ENCODE assay signal across 13 cellular contexts in genomic region chr15:64334530-64334929, GRCh38. TPM values are rescaled to one million over a fixed set of nuclear protein-coding genes. Genes with fewer than 3 reads are reported as not detected.
DNase-seq lines count a peak whose midpoint lies in the region; ATAC-seq, FAIRE-seq and TF ChIP-seq lines count a peak whose summit lies in the region.
"Had no signal": no experiment of that assay in that cellular context is flagged by ENCODE, and none has a peak within 500 bp of the region (broad histone marks: within the 10 kb centered on the region; RNA-seq: fewer than 3 reads in every experiment).

No MANE protein-coding gene starts in this region.

- H3K36me3 ChIP-seq in bronchial epithelial cell (ENCODE audit: control insufficient read depth, insufficient read depth, low read length), result no peaks in the 10 kb centered on the region

- CTCF ChIA-PET in activated CD4-positive, alpha-beta T cell treated with anti-CD3 and anti-CD28 coated beads for 36 hours (lab: Charles Lee), result interaction anchor here (0.6 to 0.9 kb wide), 4 partner anchors 87 to 402 kb away, joined by 3 to 4 read pairs (median 3); no protein-coding TSS in a partner anchor

- H3K9me3 Mint-ChIP-seq in activated CD4-positive, alpha-beta T cell treated with anti-CD3 and anti-CD28 coated beads for 36 hours (ENCODE audit: low read depth), result no peaks in the 10 kb centered on the region

- H3K27me3 Mint-ChIP-seq in activated CD4-positive, alpha-beta T cell treated with anti-CD3 and anti-CD28 coated beads for 36 hours, result no peaks in the 10 kb centered on the region

- H3K4me1 Mint-ChIP-seq in activated CD4-positive, alpha-beta T cell treated with anti-CD3 and anti-CD28 coated beads for 36 hours, result peaks cover 33% of the 10 kb centered on the region
- H3K4me1 Mint-ChIP-seq: neural crest cell had no signal

- peaks cover 12% of the 10 kb centered on the region for H3K36me3 Mint-ChIP-seq in activated CD4-positive, alpha-beta T cell treated with anti-CD3 and anti-CD28 coated beads for 36 hours (ENCODE audit: low read depth)

- DNase-seq in activated CD8-positive, alpha-beta memory T cell treated with anti-CD3 and anti-CD28 coated beads, Interleukin-2, amount 50 U/mL, for 4 hours, result peak; percentile 20
- DNase-seq in activated CD8-positive, alpha-beta memory T cell treated with anti-CD3 and anti-CD28 coated beads, Interleukin-2, amount 50 U/mL, for 48 hours, result no peak
- peak; percentile 55 for DNase-seq in activated CD4-positive, alpha-beta T cell treated with anti-CD3 and anti-CD28 coated beads for 36 hours
- peak; percentile 9 for DNase-seq in bronchial epithelial cell (ENCODE audit: low read depth)
- peak; percentile 26 for DNase-seq in stimulated activated CD4-positive, alpha-beta T cell treated with anti-CD3 and anti-CD28 coated beads, Interleukin-4, amount 100 ng/mL, for 24 hours
- no peak for DNase-seq in GF-D8 (lab: John Stamatoyannopoulos, UW)
- no peak for DNase-seq in GM13976 (ENCODE audit: low spot score)
- DNase-seq: amygdala, NCI-H446 treated with DMSO at 0.1 percent for 48 hours, SW 1271 had no signal

- H3K4me3 ChIP-seq in bronchial epithelial cell (ENCODE audit: low read depth, low read length), result no peak overlapping the region

- no peak for FAIRE-seq in bronchial epithelial cell (lab: Jason Lieb, UNC)
- FAIRE-seq: urothelium cell line had no signal

- no peak overlapping the region for H3K4me3 Mint-ChIP-seq in activated CD4-positive, alpha-beta T cell treated with anti-CD3 and anti-CD28 coated beads for 36 hours
- H3K4me3 Mint-ChIP-seq: neural crest cell had no signal

- TF ChIP-seq CTCF in bronchial epithelial cell (IDR thresholded peaks at IDR 0.05; ENCODE audit: insufficient read depth, low read length, severe bottlenecking) (no peak), GM13976 (IDR thresholded peaks at IDR 0.05; ENCODE audit: borderline replicate concordance, control extremely low read depth, extremely low read depth, insufficient read depth, missing control alignments) (no peak)

- no peak overlapping the region for H3K27ac Mint-ChIP-seq in activated CD4-positive, alpha-beta T cell treated with anti-CD3 and anti-CD28 coated beads for 36 hours

- intact Hi-C loops in activated CD4-positive, alpha-beta T cell treated with anti-CD3 and anti-CD28 coated beads for 36 hours (cut with DNase I, micrococcal nuclease), result no loop called here

- no peaks in the 10 kb centered on the region for H3K27me3 ChIP-seq in bronchial epithelial cell (ENCODE audit: control insufficient read depth, insufficient read depth, low read length)

- in situ Hi-C loops in GM13976 (cut with MboI; ENCODE audit: low sequenced_read_pairs, unreplicated experiment), result no loop called here

- ATAC-seq in activated CD4-positive, alpha-beta T cell treated with anti-CD3 and anti-CD28 coated beads for 36 hours, result peak; percentile 68
- no peak for ATAC-seq in GM21786 (IDR thresholded peaks at IDR 0.05; ENCODE audit: unreplicated experiment)

- POLR2A ChIA-PET in activated CD4-positive, alpha-beta T cell treated with anti-CD3 and anti-CD28 coated beads for 36 hours (lab: Charles Lee), result interaction anchor here (0.5 kb wide), 1 partner anchor 239 kb away, joined by 3 read pairs; the partner anchor contains the start of gene SNX1

RNA-seq across cellular contexts. Expression of gene CSNK1G1, which starts 21.4 kb away (rescaled TPM):
- 10 to 100 TPM; 20.3 to 22.5 TPM for total RNA-seq in activated CD4-positive, alpha-beta T cell treated with anti-CD3 and anti-CD28 coated beads for 36 hours
- total RNA-seq in bronchial epithelial cell, result 26.3 and 27.8 TPM in 2 replicates

RNA-seq across cellular contexts. Expression of gene PCLAF, which starts 46.7 kb away (rescaled TPM):
- total RNA-seq in activated CD4-positive, alpha-beta T cell treated with anti-CD3 and anti-CD28 coated beads for 36 hours, result 10 to 100 TPM; 41.4 to 97.6 TPM
- 1.8 and 3.2 TPM in 2 replicates for total RNA-seq in bronchial epithelial cell

RNA-seq across cellular contexts. Expression of gene TRIP4, which starts 53.1 kb away (rescaled TPM):
- total RNA-seq in activated CD4-positive, alpha-beta T cell treated with anti-CD3 and anti-CD28 coated beads for 36 hours, result 10 to 100 TPM; 13.1 to 19.6 TPM
- total RNA-seq in bronchial epithelial cell, result 8.2 and 11.3 TPM in 2 replicates

Comparison
In these comparisons a context has a peak if more than half of its experiments do, and no peak if none do; other contexts are left out.
1. DNase-seq: peak in activated CD8-positive, alpha-beta memory T cell treated with anti-CD3 and anti-CD28 coated beads, Interleukin-2, amount 50 U/mL, for 4 hours (single experiment), activated CD4-positive, alpha-beta T cell treated with anti-CD3 and anti-CD28 coated beads for 36 hours (single experiment), bronchial epithelial cell (single experiment) and stimulated activated CD4-positive, alpha-beta T cell treated with anti-CD3 and anti-CD28 coated beads, Interleukin-4, amount 100 ng/mL, for 24 hours (single experiment); none in activated CD8-positive, alpha-beta memory T cell treated with anti-CD3 and anti-CD28 coated beads, Interleukin-2, amount 50 U/mL, for 48 hours (single experiment), GF-D8 (single experiment) and GM13976 (single experiment).
2. RNA of gene PCLAF, which starts 46.7 kb away (total RNA-seq): 41.4 to 97.6 TPM in activated CD4-positive, alpha-beta T cell treated with anti-CD3 and anti-CD28 coated beads for 36 hours; 1.8 to 3.2 TPM in bronchial epithelial cell; every median in the first group is over 10 times any median in the second.